ENCODE assay signal across 8 cellular contexts in genomic region chr19:50147462-50148423, GRCh38.
DNase-seq lines count a peak whose midpoint lies in the region; ATAC-seq and TF ChIP-seq lines count a peak whose summit lies in the region.

No MANE protein-coding gene starts in this region.

- in situ Hi-C loops in HAP-1 (cut with MboI; ENCODE audit: low sequenced_read_pairs), result no loop called here

- DNase-seq in AG09309 (ENCODE audit: low read depth) (peak; percentile 52), HAP-1 (ENCODE audit: low spot score in 2 of 2) (peak; percentile 77 to 88), NCI-H345 treated with DMSO at 0.1 percent for 48 hours (lab: John Stamatoyannopoulos, UW; ENCODE audit: unreplicated experiment) (peak; percentile 48), coronary artery (ENCODE audit: low spot score) (peak; percentile 90), left kidney (ENCODE audit: low read depth, low spot score) (peak; percentile 96)
- peak; percentile 66 for DNase-seq in activated CD4-positive, alpha-beta T cell treated with anti-CD3 and anti-CD28 coated beads, Interleukin-2, amount 50 U/mL, for 1 hour
- peak; percentile 38 to 57 (median 48) for DNase-seq in stimulated activated CD4-positive, alpha-beta T cell treated with anti-CD3 and anti-CD28 coated beads, Interleukin-1b, Interleukin-23, amount 100 ng/mL, for 24 hours (ENCODE audit: low read depth in 4 of 4, low spot score in 1 of 4)

- H3K4me3 ChIP-seq in AG09309 (ENCODE audit: control insufficient read depth, low read depth, low read length) (peak overlapping the region; percentile 54), HAP-1 (peak overlapping the region; percentile 50), coronary artery (peak overlapping the region; percentile 92)

- H3K27ac ChIP-seq in coronary artery, result peak overlapping the region; percentile 56 to 93

- H3K27me3 ChIP-seq in HAP-1 (ENCODE audit: low read depth), result no peaks in the 10 kb centered on the region

- no peak for ATAC-seq in HG03045 (IDR thresholded peaks at IDR 0.05; ENCODE audit: unreplicated experiment)

- H3K4me1 ChIP-seq in HAP-1, result no peaks in the 10 kb centered on the region

- H3K9me3 ChIP-seq in HAP-1, result 0 out of 2 replicates have a peak, but pooled peaks cover 2% of the 10 kb centered on the region

- no peaks in the 10 kb centered on the region for H3K36me3 ChIP-seq in HAP-1 (replicated peaks)

- no peak for TF ChIP-seq CTCF in AG09309 (IDR thresholded peaks at IDR 0.05; ENCODE audit: control insufficient read depth, insufficient read depth, low read depth, low read length, missing control alignments)
- TF ChIP-seq CTCF in coronary artery (IDR thresholded peaks at IDR 0.05), result peak; percentile 32
